Comparison of ENCODE assay signal across 25 cellular contexts in the genomic region with DNA sequence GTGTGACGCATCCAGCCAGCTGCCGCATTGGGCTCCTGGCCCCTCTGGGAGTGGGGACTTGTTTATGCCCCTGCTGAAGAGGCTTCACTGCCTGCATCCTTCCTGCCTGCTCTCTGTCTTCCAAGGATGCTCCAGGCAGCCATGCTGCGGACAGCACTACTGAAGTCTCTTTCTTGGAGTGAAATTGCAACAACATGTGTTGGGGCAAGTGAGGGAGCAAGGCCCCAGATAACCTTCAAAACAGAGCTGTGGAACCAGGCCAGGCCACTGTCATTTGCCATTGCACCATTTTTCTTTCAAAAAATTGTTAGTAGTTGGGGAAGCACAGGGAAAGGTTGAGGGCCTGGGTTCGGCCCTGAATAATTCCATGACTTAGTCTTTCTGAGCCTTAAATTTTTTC.
"Had no signal": no experiment of that assay in that cellular context is flagged by ENCODE, and none has a peak within 500 bp of the region (broad histone marks: within the 10 kb centered on the region; RNA-seq: fewer than 3 reads in every experiment).

No MANE protein-coding gene starts in this region.

- H3K4me1 ChIP-seq: esophagus squamous epithelium, gastrocnemius medialis, heart right ventricle, left ventricle myocardium inferior, lower lobe of right lung had no signal

- H3K27me3 ChIP-seq: dorsolateral prefrontal cortex, esophagus squamous epithelium, gastrocnemius medialis, heart right ventricle had no signal

- ATAC-seq: gastrocnemius medialis, heart right ventricle, left colon, left lobe of liver, lower lobe of right lung, mucosa of descending colon had no signal

- H3K27ac ChIP-seq: coronary artery, dorsolateral prefrontal cortex, esophagus squamous epithelium, gastrocnemius medialis, heart right ventricle, left ventricle myocardium inferior, lower lobe of right lung had no signal

- DNase-seq: dermis blood vessel endothelial cell; dorsolateral prefrontal cortex; effector CD4-positive, alpha-beta T cell; effector memory CD4-positive, alpha-beta T cell; esophagus squamous epithelium; foreskin fibroblast; foreskin melanocyte; gastrocnemius medialis; glutamatergic neuron; head of caudate nucleus; heart right ventricle; hippocampal formation; kidney glomerular epithelial cell; left colon; left ventricle myocardium inferior; lower lobe of right lung; mesenchymal stem cell; mucosa of descending colon; naive B cell had no signal

- H3K9me3 ChIP-seq: mucosa of descending colon had no signal

- FAIRE-seq: colon, endothelial cell of umbilical vein, islet of Langerhans, keratinocyte had no signal

- H3K36me3 ChIP-seq: esophagus squamous epithelium, gastrocnemius medialis, heart right ventricle, left ventricle myocardium inferior, lower lobe of right lung had no signal

- H3K4me3 ChIP-seq: coronary artery, dorsolateral prefrontal cortex, esophagus squamous epithelium, gastrocnemius medialis, heart right ventricle, left ventricle myocardium inferior, lower lobe of right lung, mucosa of descending colon had no signal
